In the genomic region with DNA sequence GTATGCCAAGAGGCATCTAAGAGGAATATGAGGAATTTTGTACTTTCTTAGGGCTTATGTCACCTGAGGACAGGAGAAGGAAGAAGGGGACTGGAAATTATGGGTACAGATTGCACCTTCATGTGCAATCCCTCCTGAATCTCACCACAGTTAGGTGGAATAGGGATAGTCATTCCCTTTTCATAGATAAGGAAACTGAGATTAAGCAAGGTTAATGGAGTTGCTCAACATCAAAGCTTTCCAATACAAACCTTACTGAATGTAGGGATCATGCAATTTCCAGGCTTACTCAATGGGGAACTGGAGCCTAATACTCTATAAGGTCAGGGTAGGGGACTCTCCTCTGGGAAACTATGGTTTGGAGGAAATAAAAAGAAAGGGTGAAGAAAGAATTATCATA, we compare ENCODE assay signal across 20 cellular contexts.
DNase-seq lines count a peak whose midpoint lies in the region; ATAC-seq and TF ChIP-seq lines count a peak whose summit lies in the region.
"Had no signal": no experiment of that assay in that cellular context is flagged by ENCODE, and none has a peak within 500 bp of the region (broad histone marks: within the 10 kb centered on the region; RNA-seq: fewer than 3 reads in every experiment).

No MANE protein-coding gene starts in this region.

- no peak overlapping the region for H2BK120ac ChIP-seq in IMR-90 (ENCODE audit: low read depth, low read length)

- no peak overlapping the region for H4K91ac ChIP-seq in IMR-90 (ENCODE audit: insufficient read depth, low read depth, low read length)

- no peak overlapping the region for H2BK20ac ChIP-seq in IMR-90 (ENCODE audit: low read depth, low read length)

- POLR2A ChIA-PET in IMR-90 (lab: Charles Lee; ENCODE audit: unreplicated experiment), result no interaction called here

- no peak overlapping the region for H2BK15ac ChIP-seq in IMR-90 (ENCODE audit: low read depth, low read length)

- intact Hi-C loops in IMR-90 (cut with micrococcal nuclease) (loop anchor here (5.0 to 10.0 kb wide), 2 partner anchors 123 to 830 kb away; no protein-coding TSS in a partner anchor), vagina (cut with DNase I) (no loop called here), ascending aorta (cut with DNase I) (no loop called here)

- no peaks in the 10 kb centered on the region for H3K4me1 Mint-ChIP-seq in activated naive CD4-positive, alpha-beta T cell treated with anti-CD3 and anti-CD28 coated beads, Interleukin-2, amount 10 ng/mL, durations not matched to agents 7 days and 5 days
- H3K4me1 Mint-ChIP-seq: B cell had no signal

- H3K79me1 ChIP-seq in IMR-90 (ENCODE audit: low read depth in 1 of 2, low read length in 2 of 2), result no peaks in the 10 kb centered on the region

- no peaks in the 10 kb centered on the region for H3K27me3 ChIP-seq in IMR-90 (ENCODE audit: control insufficient read depth, insufficient read depth, low read length)
- no peaks in the 10 kb centered on the region for H3K27me3 ChIP-seq in vagina
- H3K27me3 ChIP-seq in ascending aorta, result no peaks in the 10 kb centered on the region
- H3K27me3 ChIP-seq: BLaER1 treated with 17β-estradiol and CSF1 and Interleukin-3, amounts not matched to agents 10 nM and 100 nM had no signal

- no peak overlapping the region for H4K8ac ChIP-seq in IMR-90 (ENCODE audit: low read depth in 2 of 2, low read length in 2 of 2)

- no peak overlapping the region for H2AFZ ChIP-seq in IMR-90 (replicated peaks; ENCODE audit: low read length, poor library complexity)

- no peak overlapping the region for H2AK9ac ChIP-seq in IMR-90 (replicated peaks; ENCODE audit: low read depth, low read length, poor library complexity)

- no peaks in the 10 kb centered on the region for H3K27me3 Mint-ChIP-seq in activated naive CD4-positive, alpha-beta T cell treated with anti-CD3 and anti-CD28 coated beads, Interleukin-2, amount 10 ng/mL, durations not matched to agents 7 days and 5 days
- H3K27me3 Mint-ChIP-seq: B cell; CD4-positive, alpha-beta T cell had no signal

- no peak overlapping the region for H3K4me3 Mint-ChIP-seq in activated naive CD4-positive, alpha-beta T cell treated with anti-CD3 and anti-CD28 coated beads, Interleukin-2, amount 10 ng/mL, durations not matched to agents 7 days and 5 days
- H3K4me3 Mint-ChIP-seq: B cell; CD4-positive, alpha-beta T cell; CD8-positive, alpha-beta T cell had no signal

- no peak for TF ChIP-seq POLR2A in IMR-90 (IDR thresholded peaks at IDR 0.05; ENCODE audit: low read depth, low read length)
- TF ChIP-seq POLR2A in vagina (IDR thresholded peaks at IDR 0.05), result no peak

- no peak overlapping the region for H2AK5ac ChIP-seq in IMR-90 (ENCODE audit: low read depth, low read length)

- H3K4me3 ChIP-seq in IMR-90 (ENCODE audit: insufficient read depth, low read depth, low read length), result no peak overlapping the region
- no peak overlapping the region for H3K4me3 ChIP-seq in epithelial cell of esophagus (ENCODE audit: low read length)
- no peak overlapping the region for H3K4me3 ChIP-seq in vagina
- H3K4me3 ChIP-seq in ascending aorta, result no peak overlapping the region
- H3K4me3 ChIP-seq: A549; BLaER1 treated with 17β-estradiol and CSF1 and Interleukin-3, amounts not matched to agents 10 nM and 100 nM; GM12878 had no signal

- H3K9ac ChIP-seq in IMR-90 (ENCODE audit: low read depth, low read length), result no peak overlapping the region
- H3K9ac ChIP-seq: BLaER1 treated with 17β-estradiol and CSF1 and Interleukin-3, amounts not matched to agents 10 nM and 100 nM had no signal

- no peak overlapping the region for H3K23ac ChIP-seq in IMR-90 (ENCODE audit: low read depth, low read length)

- dilution Hi-C loops in IMR-90 (cut with HindIII; ENCODE audit: low sequenced_read_pairs, unreplicated experiment), result no loop called here

- no peaks in the 10 kb centered on the region for H4K20me1 ChIP-seq in IMR-90 (ENCODE audit: insufficient read depth, low read length)
- H4K20me1 ChIP-seq: BLaER1 treated with 17β-estradiol and CSF1 and Interleukin-3, amounts not matched to agents 10 nM and 100 nM had no signal

- BruUV-seq in IMR-90 (replicated peaks; lab: Mats Ljungman, UMichigan), result no TSS peak

- ATAC-seq in IMR-90 (ENCODE audit: low read depth), result no peak
- ATAC-seq: A549; CD8-positive, alpha-beta T cell; GM12878 had no signal

- no peak overlapping the region for H3K4me2 ChIP-seq in IMR-90 (ENCODE audit: low read depth, low read length)
- H3K4me2 ChIP-seq: A549; BLaER1 treated with 17β-estradiol and CSF1 and Interleukin-3, amounts not matched to agents 10 nM and 100 nM had no signal

- H3K18ac ChIP-seq in IMR-90 (ENCODE audit: low read depth, low read length), result no peak overlapping the region

- no peaks in the 10 kb centered on the region for H3K36me3 Mint-ChIP-seq in activated naive CD4-positive, alpha-beta T cell treated with anti-CD3 and anti-CD28 coated beads, Interleukin-2, amount 10 ng/mL, durations not matched to agents 7 days and 5 days
- H3K36me3 Mint-ChIP-seq: CD8-positive, alpha-beta T cell had no signal

- no peaks in the 10 kb centered on the region for H3K9me1 ChIP-seq in IMR-90 (ENCODE audit: insufficient read depth, low read length)

- H3K56ac ChIP-seq in IMR-90 (ENCODE audit: extremely low read depth, insufficient read depth, low read length), result no peak overlapping the region

- no peak overlapping the region for H3K14ac ChIP-seq in IMR-90 (replicated peaks; ENCODE audit: low read depth, low read length)

- H3K4me1 ChIP-seq in IMR-90 (ENCODE audit: control insufficient read depth, insufficient read depth, low read length), result no peaks in the 10 kb centered on the region
- H3K4me1 ChIP-seq in vagina, result no peaks in the 10 kb centered on the region
- H3K4me1 ChIP-seq in ascending aorta, result no peaks in the 10 kb centered on the region
- H3K4me1 ChIP-seq: A549; BLaER1 treated with 17β-estradiol and CSF1 and Interleukin-3, amounts not matched to agents 10 nM and 100 nM; Caco-2 had no signal

- TF ChIP-seq CTCF in IMR-90 (conservative IDR thresholded peaks at IDR 0.05; ENCODE audit: low read depth, low read length) (no peak), epithelial cell of esophagus (IDR thresholded peaks at IDR 0.05; ENCODE audit: insufficient read depth, low read depth, low read length, missing control alignments) (no peak), vagina (IDR thresholded peaks at IDR 0.05) (no peak), ascending aorta (IDR thresholded peaks at IDR 0.05) (no peak)

- no peak overlapping the region for H2BK5ac ChIP-seq in IMR-90 (ENCODE audit: low read depth, low read length, poor library complexity, severe bottlenecking)

- no peak overlapping the region for H3K4ac ChIP-seq in IMR-90 (ENCODE audit: low read depth, low read length)

- H3K9me3 ChIP-seq in IMR-90 (ENCODE audit: control insufficient read depth, insufficient read depth, low read length) (no peaks in the 10 kb centered on the region), vagina (no peaks in the 10 kb centered on the region), ascending aorta (peaks cover 4 to 5% of the 10 kb centered on the region in 2 donors)
- H3K9me3 ChIP-seq: A549 had no signal

- H3K27ac Mint-ChIP-seq in activated naive CD4-positive, alpha-beta T cell treated with anti-CD3 and anti-CD28 coated beads, Interleukin-2, amount 10 ng/mL, durations not matched to agents 7 days and 5 days, result no peak overlapping the region
- H3K27ac Mint-ChIP-seq: B cell; CD4-positive, alpha-beta T cell; CD8-positive, alpha-beta T cell had no signal

- no peak overlapping the region for H3K27ac ChIP-seq in IMR-90 (ENCODE audit: insufficient read depth, low read length)
- no peak overlapping the region for H3K27ac ChIP-seq in vagina
- H3K27ac ChIP-seq in ascending aorta, result no peak overlapping the region
- H3K27ac ChIP-seq: 22Rv1; A549; BLaER1 treated with 17β-estradiol and CSF1 and Interleukin-3, amounts not matched to agents 10 nM and 100 nM; C4-2B had no signal

- in situ Hi-C loops in IMR-90 (cut with MboI; ENCODE audit: low sequenced_read_pairs), result no loop called here

- TF ChIP-seq RAD21 in IMR-90 (IDR thresholded peaks at IDR 0.05; ENCODE audit: low read length), result no peak

- H3K9me3 Mint-ChIP-seq in activated naive CD4-positive, alpha-beta T cell treated with anti-CD3 and anti-CD28 coated beads, Interleukin-2, amount 10 ng/mL, durations not matched to agents 7 days and 5 days, result peaks cover 7% of the 10 kb centered on the region

- no peaks in the 10 kb centered on the region for H3K36me3 ChIP-seq in IMR-90 (ENCODE audit: control insufficient read depth, insufficient read depth, low read length)
- no peaks in the 10 kb centered on the region for H3K36me3 ChIP-seq in vagina
- no peaks in the 10 kb centered on the region for H3K36me3 ChIP-seq in ascending aorta
- H3K36me3 ChIP-seq: BLaER1 treated with 17β-estradiol and CSF1 and Interleukin-3, amounts not matched to agents 10 nM and 100 nM had no signal

- CTCF ChIA-PET in IMR-90 (lab: Yijun Ruan, JAX), result no interaction called here
- CTCF ChIA-PET in activated naive CD4-positive, alpha-beta T cell treated with anti-CD3 and anti-CD28 coated beads, Interleukin-2, amount 10 ng/mL, durations not matched to agents 7 days and 5 days (lab: Charles Lee), result no interaction called here

- no peak overlapping the region for H4K5ac ChIP-seq in IMR-90 (ENCODE audit: low read depth, low read length)

- DNase-seq in IMR-90 (no peak), amniotic epithelial cell (ENCODE audit: low read depth) (peak; percentile 51), epithelial cell of esophagus (ENCODE audit: low read depth) (peak; percentile 13), iris pigment epithelial cell (ENCODE audit: low read depth) (peak; percentile 5), vagina (ENCODE audit: extremely low spot score in 2 of 2) (no peak), ascending aorta (ENCODE audit: low spot score in 2 of 2) (no peak)
- no peak for DNase-seq in activated naive CD4-positive, alpha-beta T cell treated with anti-CD3 and anti-CD28 coated beads, Interleukin-2, amount 10 ng/mL, durations not matched to agents 7 days and 5 days
- DNase-seq: AML-193; Caco-2; Calu3; CD4-positive, alpha-beta T cell; CD8-positive, alpha-beta T cell; DMS79 treated with DMSO at 0.1 percent for 48 hours; GF-D8 had no signal

TF ChIP-seq in IMR-90, 13 proteins besides CTCF, POLR2A, EP300 and RAD21:
- no peak for TF ChIP-seq MAFK (IDR thresholded peaks at IDR 0.05; ENCODE audit: low read depth, low read length)
- TF ChIP-seq CEBPB (IDR thresholded peaks at IDR 0.05; ENCODE audit: low read depth, low read length), result peak; percentile 38; the same call in 1 of the 2 replicates

Comparison
In these comparisons a context has a peak if more than half of its experiments do, and no peak if none do; other contexts are left out.
1. DNase-seq: peak in amniotic epithelial cell (single experiment), epithelial cell of esophagus (single experiment) and iris pigment epithelial cell (single experiment); none in IMR-90 (single experiment), vagina (0 of 2), ascending aorta (0 of 2) and activated naive CD4-positive, alpha-beta T cell treated with anti-CD3 and anti-CD28 coated beads, Interleukin-2, amount 10 ng/mL, durations not matched to agents 7 days and 5 days (single experiment).